ENCODE assay signal across 19 cellular contexts in genomic region chr1:76781447-76781846, GRCh38.
DNase-seq lines count a peak whose midpoint lies in the region; ATAC-seq, FAIRE-seq and TF ChIP-seq lines count a peak whose summit lies in the region.
"Had no signal": no experiment of that assay in that cellular context is flagged by ENCODE, and none has a peak within 500 bp of the region (broad histone marks: within the 10 kb centered on the region; RNA-seq: fewer than 3 reads in every experiment).

No MANE protein-coding gene starts in this region.

- H3K36me3 Mint-ChIP-seq in GM23338 (ENCODE audit: low read depth) (no peaks in the 10 kb centered on the region), neural progenitor cell (no peaks in the 10 kb centered on the region)
- H3K36me3 Mint-ChIP-seq: CD4-positive, CD25-positive, alpha-beta regulatory T cell; CD8-positive, alpha-beta T cell had no signal

- POLR2A ChIA-PET in A549 (lab: Yijun Ruan, JAX) (no interaction called here), K562 (lab: Yijun Ruan, JAX) (no interaction called here)

- H3K9me2 ChIP-seq in GM23338 (ENCODE audit: insufficient read depth): peaks cover 3% of the 10 kb centered on the region; the same call in 1 of the 2 replicates

- H3K4me3 Mint-ChIP-seq in GM23338: no peak overlapping the region
- H3K4me3 Mint-ChIP-seq in neural progenitor cell: no peak overlapping the region
- H3K4me3 Mint-ChIP-seq: B cell; CD4-positive, CD25-positive, alpha-beta regulatory T cell; CD8-positive, alpha-beta T cell had no signal

- H2AFZ ChIP-seq in GM23338: peak overlapping the region; percentile 57; the same call in 1 of the 2 replicates
- H2AFZ ChIP-seq in K562 (ENCODE audit: low read depth, low read length): no peak overlapping the region
- peak overlapping the region; percentile 27 for H2AFZ ChIP-seq in neural progenitor cell (replicated peaks)

- H4K20me1 ChIP-seq in GM23338 (replicated peaks; ENCODE audit: insufficient read depth): no peaks in the 10 kb centered on the region
- no peaks in the 10 kb centered on the region for H4K20me1 ChIP-seq in K562 (replicated peaks; ENCODE audit: control insufficient read depth, insufficient read depth, low read length)
- H4K20me1 ChIP-seq in neural progenitor cell (ENCODE audit: low read depth): no peaks in the 10 kb centered on the region
- H4K20me1 ChIP-seq: BLaER1 had no signal

- peaks cover 9% of the 10 kb centered on the region; the same call in 2 of the 3 replicates for H3K9me3 Mint-ChIP-seq in GM23338
- peaks cover 13% of the 10 kb centered on the region for H3K9me3 Mint-ChIP-seq in neural progenitor cell

- intact Hi-C loops in K562 (cut with micrococcal nuclease): no loop called here

- H3K4me1 ChIP-seq in A549 (no peaks in the 10 kb centered on the region), GM23338 (ENCODE audit: insufficient read depth) (peaks cover 16% of the 10 kb centered on the region; the same call in 1 of the 2 replicates), K562 (replicated peaks in 1 of 2; ENCODE audit: control insufficient read depth in 2 of 2, insufficient read depth in 2 of 2, low read length in 2 of 2) (no peaks in the 10 kb centered on the region), neural progenitor cell (peaks cover 8% of the 10 kb centered on the region)
- H3K4me1 ChIP-seq: BLaER1, Caco-2 had no signal

- no TSS peak for BruUV-seq in K562 (replicated peaks; lab: Mats Ljungman, UMichigan)

- no peaks in the 10 kb centered on the region for H3K9me1 ChIP-seq in K562 (ENCODE audit: control insufficient read depth, insufficient read depth, low read length)

- H3F3A ChIP-seq in GM23338 (replicated peaks; ENCODE audit: low read depth): no peaks in the 10 kb centered on the region
- H3F3A ChIP-seq in neural progenitor cell (ENCODE audit: low read depth): no peaks in the 10 kb centered on the region

- H3K9ac ChIP-seq in K562 (ENCODE audit: insufficient read depth in 1 of 2, low read depth in 2 of 2, low read length in 2 of 2): no peak overlapping the region
- no peak overlapping the region for H3K9ac ChIP-seq in neural progenitor cell
- H3K9ac ChIP-seq: BLaER1 had no signal

- H3K36me3 ChIP-seq in GM23338 (ENCODE audit: insufficient read depth) (no peaks in the 10 kb centered on the region), K562 (ENCODE audit: control insufficient read depth, insufficient read depth, low read length) (no peaks in the 10 kb centered on the region), neural progenitor cell (no peaks in the 10 kb centered on the region)
- H3K36me3 ChIP-seq: BLaER1 had no signal

- H3K27ac Mint-ChIP-seq in GM23338 (no peak overlapping the region), neural progenitor cell (peak overlapping the region; percentile 20)
- H3K27ac Mint-ChIP-seq: B cell; CD4-positive, CD25-positive, alpha-beta regulatory T cell; CD8-positive, alpha-beta T cell had no signal

- in situ Hi-C loops in K562 (cut with MboI) (no loop called here), KBM-7 (cut with MboI; ENCODE audit: low pct_unique_long_range_greater_than_20kb, low sequenced_read_pairs) (no loop called here)

- H3K27me3 Mint-ChIP-seq in GM23338 (ENCODE audit: insufficient read depth, low read depth, poor library complexity): peaks cover 1% of the 10 kb centered on the region
- peaks cover 3% of the 10 kb centered on the region for H3K27me3 Mint-ChIP-seq in neural progenitor cell (ENCODE audit: insufficient read depth, low read depth)
- H3K27me3 Mint-ChIP-seq: B cell; CD4-positive, CD25-positive, alpha-beta regulatory T cell had no signal

- TF ChIP-seq EP300 in A549 (IDR thresholded peaks at IDR 0.05): no peak
- TF ChIP-seq EP300 in K562 (IDR thresholded peaks at IDR 0.05; ENCODE audit: low read length): no peak

- TF ChIP-seq CTCF in A549 (IDR thresholded peaks at IDR 0.05) (no peak), GM23338 (conservative IDR thresholded peaks at IDR 0.05; ENCODE audit: low read depth in 2 of 2) (no peak), K562 (IDR thresholded peaks at IDR 0.05 in 2 of 3, conservative IDR thresholded peaks at IDR 0.05 in 1 of 3; ENCODE audit: insufficient read depth in 2 of 3, low read depth in 1 of 3, low read length in 3 of 3) (no peak), neural progenitor cell (IDR thresholded peaks at IDR 0.05) (no peak)

- H3K79me2 ChIP-seq in GM23338 (replicated peaks; ENCODE audit: insufficient read depth) (no peaks in the 10 kb centered on the region), K562 (ENCODE audit: control insufficient read depth, insufficient read depth, low read length) (no peaks in the 10 kb centered on the region), neural progenitor cell (ENCODE audit: low read depth) (no peaks in the 10 kb centered on the region)

- H3K4me2 ChIP-seq in A549 (no peak overlapping the region), GM23338 (no peak overlapping the region; the same call in 1 of the 2 replicates), K562 (ENCODE audit: insufficient read depth, low read length) (no peak overlapping the region), neural progenitor cell (no peak overlapping the region)
- H3K4me2 ChIP-seq: BLaER1 had no signal

- H3K27me3 ChIP-seq in GM23338 (ENCODE audit: insufficient read depth) (no peaks in the 10 kb centered on the region), K562 (ENCODE audit: control insufficient read depth in 2 of 2, insufficient read depth in 2 of 2, low read length in 2 of 2) (no peaks in the 10 kb centered on the region), neural progenitor cell (no peaks in the 10 kb centered on the region)
- H3K27me3 ChIP-seq: BLaER1 had no signal

- no peak for FAIRE-seq in A549 (lab: Jason Lieb, UNC)
- FAIRE-seq in K562 (lab: Jason Lieb, UNC): no peak
- FAIRE-seq: G401.6, GM12892 had no signal

- H3K4me1 Mint-ChIP-seq in GM23338 (peaks cover 15% of the 10 kb centered on the region), neural progenitor cell (peaks cover 28% of the 10 kb centered on the region)
- H3K4me1 Mint-ChIP-seq: B cell; CD4-positive, CD25-positive, alpha-beta regulatory T cell had no signal

- no peak overlapping the region for H3K4me3 ChIP-seq in A549
- no peak overlapping the region for H3K4me3 ChIP-seq in GM23338
- H3K4me3 ChIP-seq in K562: no peak overlapping the region
- H3K4me3 ChIP-seq in neural progenitor cell: no peak overlapping the region
- H3K4me3 ChIP-seq: BLaER1 had no signal

- no peak for DNase-seq in A549 (ENCODE audit: low read depth in 1 of 2, low spot score in 1 of 2)
- no peak for DNase-seq in GM23338 (ENCODE audit: low spot score)
- DNase-seq in K562 (ENCODE audit: extremely low read depth in 1 of 4, low spot score in 3 of 4): no peak
- DNase-seq in neural progenitor cell (ENCODE audit: low spot score): no peak
- DNase-seq in KBM-7: no peak
- DNase-seq: Caco-2; CD4-positive, CD25-positive, alpha-beta regulatory T cell; CD8-positive, alpha-beta T cell; DMS153; DND-41; GOT3; H7; HCEC 1CT had no signal

- no peak for TF ChIP-seq RAD21 in A549 (conservative IDR thresholded peaks at IDR 0.05 in 1 of 2, IDR thresholded peaks at IDR 0.05 in 1 of 2)
- no peak for TF ChIP-seq RAD21 in K562 (CRISPR knock-in tag; conservative IDR thresholded peaks at IDR 0.05 in 1 of 2, IDR thresholded peaks at IDR 0.05 in 1 of 2)

- TF ChIP-seq POLR2A in A549 (IDR thresholded peaks at IDR 0.05; ENCODE audit: low read length): no peak
- TF ChIP-seq POLR2A in K562 (conservative IDR thresholded peaks at IDR 0.05): no peak

- CTCF ChIA-PET in A549 (lab: Yijun Ruan, JAX): no interaction called here
- CTCF ChIA-PET in K562 (lab: Yijun Ruan, JAX; ENCODE audit: low intra/inter-chr PET ratio): no interaction called here

- no peaks in the 10 kb centered on the region for H3K9me3 ChIP-seq in A549
- H3K9me3 ChIP-seq in K562 (replicated peaks; ENCODE audit: control insufficient read depth, insufficient read depth, low read depth, low read length): no peaks in the 10 kb centered on the region; the same call in 1 of the 2 replicates
- H3K9me3 ChIP-seq in neural progenitor cell (ENCODE audit: low read depth): peaks cover 6% of the 10 kb centered on the region
- H3K9me3 ChIP-seq: BLaER1, Caco-2 had no signal

- H3K27ac ChIP-seq in A549 (no peak overlapping the region), GM23338 (ENCODE audit: low read depth) (no peak overlapping the region), K562 (ENCODE audit: extremely low read depth, low read depth, low read length) (no peak overlapping the region), neural progenitor cell (no peak overlapping the region)
- H3K27ac ChIP-seq: BLaER1, C4-2B had no signal

- no peak for ATAC-seq in A549
- no peak for ATAC-seq in GM23338
- no peak for ATAC-seq in K562
- ATAC-seq in HG02798 (IDR thresholded peaks at IDR 0.05; ENCODE audit: poor library complexity, unreplicated experiment): no peak
- ATAC-seq: CD8-positive, alpha-beta T cell had no signal

TF ChIP-seq in A549, 52 proteins besides CTCF, POLR2A, EP300 and RAD21:
- TF ChIP-seq MAFK (IDR thresholded peaks at IDR 0.05; ENCODE audit: partially characterized antibody) (peak; percentile 40), ZC3H11A (IDR thresholded peaks at IDR 0.05) (no peak)

TF ChIP-seq in GM23338, 12 proteins besides CTCF, POLR2A, EP300 and RAD21 (continues in another document):
- TF ChIP-seq STAT1 (IDR thresholded peaks at IDR 0.05; ENCODE audit: unreplicated experiment): no peak
- TF ChIP-seq POLR2AphosphoS5 (IDR thresholded peaks at IDR 0.05; ENCODE audit: low read depth): no peak
- no peak for TF ChIP-seq JUNB (IDR thresholded peaks at IDR 0.05; ENCODE audit: unreplicated experiment)

TF ChIP-seq in K562, 482 proteins besides CTCF, POLR2A, EP300 and RAD21:
- no peak for TF ChIP-seq SMARCC2 (IDR thresholded peaks at IDR 0.05; ENCODE audit: low read depth)
- peak; percentile 31; the same call in 1 of the 2 replicates for TF ChIP-seq ZNF316 (IDR thresholded peaks at IDR 0.05)
TF ChIP-seq in K562: peak in this region for 1.

Comparison
In these comparisons a context has a peak if more than half of its experiments do, and no peak if none do; other contexts are left out.
1. Of the 35 proteins assayed by ChIP-seq in both K562 and A549: peak only in K562: none; only in A549: MAFK; in both: none; in neither: 34.